12 cellular contexts compared by ENCODE assay signal in genomic region chr10:4650109-4650508, GRCh38.
DNase-seq lines count a peak whose midpoint lies in the region; ATAC-seq, FAIRE-seq and TF ChIP-seq lines count a peak whose summit lies in the region.
"Had no signal": no experiment of that assay in that cellular context is flagged by ENCODE, and none has a peak within 500 bp of the region (broad histone marks: within the 10 kb centered on the region; RNA-seq: fewer than 3 reads in every experiment).

No MANE protein-coding gene starts in this region.

- no peaks in the 10 kb centered on the region for H3K27me3 ChIP-seq in OCI-LY3 (ENCODE audit: low read depth, low read length)
- H3K27me3 ChIP-seq in gastrocnemius medialis, result no peaks in the 10 kb centered on the region
- H3K27me3 ChIP-seq: tibial nerve had no signal

- H3K27ac ChIP-seq in OCI-LY3 (ENCODE audit: low read length) (no peak overlapping the region), gastrocnemius medialis (peak overlapping the region; percentile 58 to 73 (median 63))

- in situ Hi-C loops in gastrocnemius medialis (cut with MboI; ENCODE audit: low sequenced_read_pairs in 4 of 4), result loop anchor here (10.0 to 25.0 kb wide), 5 partner anchors 115 to 1537 kb away; no protein-coding TSS in a partner anchor
- in situ Hi-C loops in ACHN (cut with HindIII; ENCODE audit: low pct_ligation_motif_present, low pct_unique_long_range_greater_than_20kb, low sequenced_read_pairs), result no loop called here

- TF ChIP-seq CTCF in OCI-LY3 (IDR thresholded peaks at IDR 0.05; ENCODE audit: low read depth, low read length) (no peak), fibroblast of the aortic adventitia (IDR thresholded peaks at IDR 0.05; ENCODE audit: insufficient read depth, low read length) (no peak), gastrocnemius medialis (IDR thresholded peaks at IDR 0.05 in 4 of 5, conservative IDR thresholded peaks at IDR 0.05 in 1 of 5) (no peak)

- DNase-seq in H54 (ENCODE audit: insufficient read length, low spot score) (no peak), fibroblast of the aortic adventitia (ENCODE audit: low read depth) (peak; percentile 52), gastrocnemius medialis (no peak), ACHN (no peak), RCC 7860 (ENCODE audit: low spot score) (no peak)
- no peak for DNase-seq in stimulated activated CD4-positive, alpha-beta T cell treated with anti-CD3 and anti-CD28 coated beads, Interleukin-12 subunit alpha, Interleukin-12 subunit beta, amount 100 ng/mL, for 4 hours
- DNase-seq: NCI-H2171, pancreas had no signal

- no peaks in the 10 kb centered on the region for H3K9me3 ChIP-seq in OCI-LY3 (ENCODE audit: insufficient read depth, low read length)
- H3K9me3 ChIP-seq in gastrocnemius medialis, result no peaks in the 10 kb centered on the region
- H3K9me3 ChIP-seq: pancreas, tibial nerve had no signal

- intact Hi-C loops in gastrocnemius medialis (cut with DNase I; ENCODE audit: low total_unique reads), result loop anchor here (10.0 kb wide), 1 partner anchor 765 kb away; no protein-coding TSS in a partner anchor

- FAIRE-seq in H54 (lab: Jason Lieb, UNC), result peak; percentile 38
- no peak for FAIRE-seq in RCC 7860 (lab: Jason Lieb, UNC)
- FAIRE-seq: GM12892, pancreas had no signal

- H3K4me2 ChIP-seq in OCI-LY3 (ENCODE audit: low read length), result no peak overlapping the region

- H2AFZ ChIP-seq in OCI-LY3 (ENCODE audit: low read depth, low read length), result peak overlapping the region; percentile 8; the same call in 1 of the 2 replicates

- no peaks in the 10 kb centered on the region for H3K79me2 ChIP-seq in OCI-LY3 (ENCODE audit: low read length)

- ATAC-seq in gastrocnemius medialis, result peak in 1 of 2 donors; percentile 20
- no peak for ATAC-seq in HG02885 (IDR thresholded peaks at IDR 0.05; ENCODE audit: poor library complexity, unreplicated experiment)

- TF ChIP-seq POLR2A in H54 (IDR thresholded peaks at IDR 0.05; ENCODE audit: low read depth, low read length) (no peak), gastrocnemius medialis (IDR thresholded peaks at IDR 0.05) (no peak)

- H3K36me3 ChIP-seq in OCI-LY3 (replicated peaks; ENCODE audit: low read depth, low read length) (no peaks in the 10 kb centered on the region), gastrocnemius medialis (no peaks in the 10 kb centered on the region)
- H3K36me3 ChIP-seq: pancreas, tibial nerve had no signal

- H3K4me1 ChIP-seq in OCI-LY3 (ENCODE audit: low read length), result peaks cover 32% of the 10 kb centered on the region
- H3K4me1 ChIP-seq in gastrocnemius medialis, result peaks cover 25 to 28% of the 10 kb centered on the region in 2 donors
- H3K4me1 ChIP-seq: pancreas had no signal

- no peak overlapping the region for H3K4me3 ChIP-seq in OCI-LY3 (ENCODE audit: low read length)
- H3K4me3 ChIP-seq in fibroblast of the aortic adventitia (ENCODE audit: low read depth, low read length), result no peak overlapping the region
- H3K4me3 ChIP-seq in gastrocnemius medialis, result no peak overlapping the region
- H3K4me3 ChIP-seq: pancreas, tibial nerve had no signal

- H3K9ac ChIP-seq in OCI-LY3 (ENCODE audit: low read length), result no peak overlapping the region

- no peaks in the 10 kb centered on the region for H4K20me1 ChIP-seq in OCI-LY3 (ENCODE audit: insufficient read depth, low read length)
